37 cellular contexts compared by ENCODE assay signal in genomic region chr20:57988422-57988821, GRCh38.
"Had no signal": no experiment of that assay in that cellular context is flagged by ENCODE, and none has a peak within 500 bp of the region (broad histone marks: within the 10 kb centered on the region; RNA-seq: fewer than 3 reads in every experiment).

No MANE protein-coding gene starts in this region.

- H3K27ac Mint-ChIP-seq: activated B cell treated with CpG ODN at 0.5 μM for 24 hours; activated CD4-positive, alpha-beta memory T cell treated with anti-CD3 and anti-CD28 coated beads for 36 hours; activated CD4-positive, alpha-beta T cell treated with anti-CD3 and anti-CD28 coated beads, Interleukin-2, amount 10 ng/mL, durations not matched to agents 24 days and 14 days; activated CD8-positive, alpha-beta T cell treated with anti-CD3 and anti-CD28 coated beads for 36 hours; activated naive CD4-positive, alpha-beta T cell treated with anti-CD3 and anti-CD28 coated beads, Interleukin-2, amount 10 ng/mL, durations not matched to agents 7 days and 5 days; activated naive CD4-positive, alpha-beta T cell treated with anti-CD3 and anti-CD28 coated beads, Interleukin-2, amount 50 U/mL, for 24 hours; activated naive CD8-positive, alpha-beta T cell; activated naive CD8-positive, alpha-beta T cell treated with anti-CD3 and anti-CD28 coated beads, Interleukin-2, amount 10 ng/mL, durations not matched to agents 7 days and 5 days; activated naive CD8-positive, alpha-beta T cell treated with anti-CD3 and anti-CD28 coated beads, Interleukin-2, amount 50 U/mL, for 24 hours; activated T-cell treated with anti-CD3 and anti-CD28 coated beads, Interleukin-2, amount 50 U/mL, for 72 hours; activated T-helper 2 cell treated with anti-CD3 and anti-CD28 coated beads, Interferon-gamma antibody, Interleukin-2, Interleukin-4, amounts not matched to agents 10 μg/mL and 5 μg/mL and 100 μg/mL, durations not matched to agents 14 hours and 24 hours and 36 hours; T-helper 1 cell treated with Interleukin-12 subunit alpha and Interleukin-12 subunit beta and Interleukin-4 antibody, amounts not matched to agents 30 μg/mL and 1 μg/mL, for 36 hours; T-helper 2 cell treated with Interferon-gamma antibody and Interleukin-4, amounts not matched to agents 5 μg/mL and 100 μg/mL, for 36 hours had no signal

- H3K36me3 Mint-ChIP-seq: activated CD4-positive, alpha-beta memory T cell treated with anti-CD3 and anti-CD28 coated beads for 36 hours; activated naive CD4-positive, alpha-beta T cell treated with anti-CD3 and anti-CD28 coated beads, Interleukin-2, amount 10 ng/mL, durations not matched to agents 7 days and 5 days; activated naive CD4-positive, alpha-beta T cell treated with anti-CD3 and anti-CD28 coated beads, Interleukin-2, amount 50 U/mL, for 24 hours; activated naive CD8-positive, alpha-beta T cell; activated naive CD8-positive, alpha-beta T cell treated with anti-CD3 and anti-CD28 coated beads, Interleukin-2, amount 10 ng/mL, durations not matched to agents 7 days and 5 days; brain had no signal

- DNase-seq: activated B cell treated with CpG ODN at 0.5 μM for 24 hours; activated CD4-positive, alpha-beta memory T cell treated with anti-CD3 and anti-CD28 coated beads for 36 hours; activated CD4-positive, alpha-beta T cell treated with anti-CD3 and anti-CD28 coated beads for 4 hours; activated CD4-positive, alpha-beta T cell treated with anti-CD3 and anti-CD28 coated beads, Interleukin-2, amount 10 ng/mL, durations not matched to agents 24 days and 14 days; activated CD4-positive, alpha-beta T cell treated with anti-CD3 and anti-CD28 coated beads, Interleukin-2, amount 50 U/mL, for 1 hour; activated CD4-positive, alpha-beta T cell treated with anti-CD3 and anti-CD28 coated beads, Interleukin-2, amount 50 U/mL, for 4 hours; activated CD4-positive, CD25-positive, alpha-beta regulatory T cell treated with anti-CD3 and anti-CD28 coated beads, Interleukin-2, amount 50 U/mL, for 72 hours; activated CD8-positive, alpha-beta memory T cell treated with anti-CD3 and anti-CD28 coated beads, Interleukin-2, amount 50 U/mL, for 4 hours; activated CD8-positive, alpha-beta T cell treated with anti-CD3 and anti-CD28 coated beads for 36 hours; activated effector memory CD4-positive, alpha-beta T cell treated with Interleukin-2 at 50 U/mL for 16 hours; activated gamma-delta T cell; activated naive CD4-positive, alpha-beta T cell treated with anti-CD3 and anti-CD28 coated beads, Interleukin-2, amount 10 ng/mL, durations not matched to agents 7 days and 5 days; activated naive CD4-positive, alpha-beta T cell treated with Interleukin-2 at 50 U/mL for 16 hours; activated naive CD8-positive, alpha-beta T cell treated with anti-CD3 and anti-CD28 coated beads, Interleukin-2, amount 10 ng/mL, durations not matched to agents 7 days and 5 days; activated naive CD8-positive, alpha-beta T cell treated with anti-CD3 and anti-CD28 coated beads, Interleukin-2, amount 50 U/mL, for 24 hours; activated T-cell treated with anti-CD3 and anti-CD28 coated beads for 4 hours; activated T-cell treated with anti-CD3 and anti-CD28 coated beads, Interleukin-2, amount 50 U/mL, for 1 hour; activated T-cell treated with anti-CD3 and anti-CD28 coated beads, Interleukin-2, amount 50 U/mL, for 4 hours; activated T-cell treated with anti-CD3 and anti-CD28 coated beads, Interleukin-2, amount 50 U/mL, for 72 hours; amygdala; anterior cingulate cortex; caudate nucleus; cerebellar nuclear complex; T-helper 1 cell; T-helper 2 cell; T-helper 9 cell had no signal

- H3K4me3 ChIP-seq: ascending aorta, cardiac muscle cell had no signal

- H3K27ac ChIP-seq: ascending aorta, cardiac muscle cell, VCaP had no signal

- H3K27me3 Mint-ChIP-seq: activated naive CD4-positive, alpha-beta T cell treated with anti-CD3 and anti-CD28 coated beads, Interleukin-2, amount 50 U/mL, for 24 hours; activated naive CD8-positive, alpha-beta T cell treated with anti-CD3 and anti-CD28 coated beads, Interleukin-2, amount 10 ng/mL, durations not matched to agents 7 days and 5 days; brain had no signal

- H3K4me1 Mint-ChIP-seq: activated B cell treated with CpG ODN at 0.5 μM for 24 hours; activated CD4-positive, alpha-beta T cell treated with anti-CD3 and anti-CD28 coated beads, Interleukin-2, amount 10 ng/mL, durations not matched to agents 24 days and 14 days; activated naive CD4-positive, alpha-beta T cell treated with anti-CD3 and anti-CD28 coated beads, Interleukin-2, amount 10 ng/mL, durations not matched to agents 7 days and 5 days; activated naive CD4-positive, alpha-beta T cell treated with anti-CD3 and anti-CD28 coated beads, Interleukin-2, amount 50 U/mL, for 24 hours; activated naive CD8-positive, alpha-beta T cell treated with anti-CD3 and anti-CD28 coated beads, Interleukin-2, amount 10 ng/mL, durations not matched to agents 7 days and 5 days; central memory CD8-positive, alpha-beta T cell had no signal

- H3K9me3 ChIP-seq: ascending aorta had no signal

- H3K36me3 ChIP-seq: ascending aorta, cardiac muscle cell had no signal

- FAIRE-seq: TTC549 had no signal

- H3K27me3 ChIP-seq: ascending aorta had no signal

- H3K9me3 Mint-ChIP-seq: activated B cell treated with CpG ODN at 0.5 μM for 24 hours; activated CD4-positive, alpha-beta memory T cell treated with anti-CD3 and anti-CD28 coated beads for 36 hours; activated CD4-positive, alpha-beta T cell treated with anti-CD3 and anti-CD28 coated beads, Interleukin-2, amount 10 ng/mL, durations not matched to agents 24 days and 14 days; activated CD8-positive, alpha-beta T cell treated with anti-CD3 and anti-CD28 coated beads for 36 hours; activated naive CD4-positive, alpha-beta T cell treated with anti-CD3 and anti-CD28 coated beads, Interleukin-2, amount 10 ng/mL, durations not matched to agents 7 days and 5 days; activated naive CD4-positive, alpha-beta T cell treated with anti-CD3 and anti-CD28 coated beads, Interleukin-2, amount 50 U/mL, for 24 hours; activated naive CD8-positive, alpha-beta T cell treated with anti-CD3 and anti-CD28 coated beads, Interleukin-2, amount 10 ng/mL, durations not matched to agents 7 days and 5 days; activated naive CD8-positive, alpha-beta T cell treated with anti-CD3 and anti-CD28 coated beads, Interleukin-2, amount 50 U/mL, for 24 hours; activated T-cell treated with anti-CD3 and anti-CD28 coated beads, Interleukin-2, amount 50 U/mL, for 4 hours; activated T-cell treated with anti-CD3 and anti-CD28 coated beads, Interleukin-2, amount 50 U/mL, for 72 hours; activated T-helper 2 cell treated with anti-CD3 and anti-CD28 coated beads, Interferon-gamma antibody, Interleukin-2, Interleukin-4, amounts not matched to agents 10 μg/mL and 5 μg/mL and 100 μg/mL, durations not matched to agents 14 hours and 24 hours and 36 hours; central memory CD8-positive, alpha-beta T cell; T-helper 1 cell treated with Interleukin-12 subunit alpha and Interleukin-12 subunit beta and Interleukin-4 antibody, amounts not matched to agents 30 μg/mL and 1 μg/mL, for 36 hours; T-helper 2 cell treated with Interferon-gamma antibody and Interleukin-4, amounts not matched to agents 5 μg/mL and 100 μg/mL, for 36 hours had no signal

- H3K4me3 Mint-ChIP-seq: activated B cell treated with CpG ODN at 0.5 μM for 24 hours; activated CD4-positive, alpha-beta memory T cell treated with anti-CD3 and anti-CD28 coated beads for 36 hours; activated CD4-positive, alpha-beta T cell treated with anti-CD3 and anti-CD28 coated beads, Interleukin-2, amount 10 ng/mL, durations not matched to agents 24 days and 14 days; activated CD8-positive, alpha-beta T cell treated with anti-CD3 and anti-CD28 coated beads for 36 hours; activated naive CD4-positive, alpha-beta T cell treated with anti-CD3 and anti-CD28 coated beads, Interleukin-2, amount 10 ng/mL, durations not matched to agents 7 days and 5 days; activated naive CD4-positive, alpha-beta T cell treated with anti-CD3 and anti-CD28 coated beads, Interleukin-2, amount 50 U/mL, for 24 hours; activated naive CD8-positive, alpha-beta T cell; activated naive CD8-positive, alpha-beta T cell treated with anti-CD3 and anti-CD28 coated beads, Interleukin-2, amount 10 ng/mL, durations not matched to agents 7 days and 5 days; activated naive CD8-positive, alpha-beta T cell treated with anti-CD3 and anti-CD28 coated beads, Interleukin-2, amount 50 U/mL, for 24 hours; activated T-cell treated with anti-CD3 and anti-CD28 coated beads, Interleukin-2, amount 50 U/mL, for 4 hours; activated T-cell treated with anti-CD3 and anti-CD28 coated beads, Interleukin-2, amount 50 U/mL, for 72 hours; brain; central memory CD8-positive, alpha-beta T cell; T-helper 1 cell treated with Interleukin-12 subunit alpha and Interleukin-12 subunit beta and Interleukin-4 antibody, amounts not matched to agents 30 μg/mL and 1 μg/mL, for 36 hours; T-helper 2 cell treated with Interferon-gamma antibody and Interleukin-4, amounts not matched to agents 5 μg/mL and 100 μg/mL, for 36 hours had no signal
